1 cellular context compared by ENCODE assay signal in the genomic region with DNA sequence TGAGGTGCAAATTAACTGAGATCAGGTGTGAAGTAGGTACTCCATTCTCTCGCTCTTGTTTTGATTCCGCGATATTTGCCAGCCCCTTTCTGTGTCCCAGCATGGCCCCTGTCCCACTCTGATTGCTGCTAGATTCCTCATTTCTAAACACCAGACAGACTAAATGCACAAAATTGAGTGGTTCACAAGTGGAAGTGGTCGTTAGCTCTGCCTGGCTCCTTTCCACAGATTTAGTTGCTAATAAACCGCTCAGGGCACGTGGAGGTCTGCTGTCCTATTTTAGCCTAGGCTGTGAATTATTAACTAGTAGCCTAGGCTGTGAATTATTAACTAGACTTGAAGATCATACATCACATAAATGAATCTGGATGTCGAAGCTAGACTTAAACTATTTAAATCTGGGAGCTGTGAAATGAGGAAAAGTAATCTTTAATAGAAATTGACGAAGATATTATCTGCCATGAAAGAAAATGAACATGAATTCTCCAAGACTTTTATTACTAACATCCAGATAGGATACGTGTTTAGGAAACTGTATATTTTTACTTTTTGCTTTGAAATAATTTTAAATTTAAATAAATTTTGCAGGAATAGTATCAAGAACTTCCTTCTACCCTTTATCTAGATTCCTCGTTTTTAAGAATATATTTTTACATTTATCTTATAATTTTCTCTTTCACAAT.
TF ChIP-seq lines count a peak whose summit lies in the region.

No MANE protein-coding gene starts in this region.

TF ChIP-seq in HepG2, 621 proteins besides CTCF, POLR2A, EP300 and RAD21 (continued from another document and continues in another):
- TF ChIP-seq, protein P1, sequence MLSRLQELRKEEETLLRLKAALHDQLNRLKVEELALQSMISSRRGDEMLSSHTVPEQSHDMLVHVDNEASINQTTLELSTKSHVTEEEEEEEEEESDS (CRISPR knock-in tag; IDR thresholded peaks at IDR 0.05; ENCODE audit: borderline replicate concordance), result no peak
- TF ChIP-seq HNF4A (CRISPR knock-in tag; IDR thresholded peaks at IDR 0.05) (no peak), ZNF629 (CRISPR knock-in tag; conservative IDR thresholded peaks at IDR 0.05) (no peak), JUND (CRISPR knock-in tag; IDR thresholded peaks at IDR 0.05) (no peak), ZMYM4 (CRISPR knock-in tag; IDR thresholded peaks at IDR 0.05) (peak; percentile 88), ZNF333 (CRISPR knock-in tag; IDR thresholded peaks at IDR 0.05; ENCODE audit: borderline replicate concordance) (no peak), ZNF350 (CRISPR knock-in tag; IDR thresholded peaks at IDR 0.05; ENCODE audit: borderline replicate concordance, low read depth) (no peak), LCORL (IDR thresholded peaks at IDR 0.05) (no peak), LCORL (CRISPR knock-in tag; IDR thresholded peaks at IDR 0.05) (no peak), GTF3A (CRISPR knock-in tag; conservative IDR thresholded peaks at IDR 0.05) (no peak), THYN1 (CRISPR knock-in tag; IDR thresholded peaks at IDR 0.05; ENCODE audit: borderline replicate concordance, low read depth) (no peak), ZNF136 (CRISPR knock-in tag; IDR thresholded peaks at IDR 0.05; ENCODE audit: low read depth) (no peak), ZNF773 (CRISPR knock-in tag; IDR thresholded peaks at IDR 0.05; ENCODE audit: borderline replicate concordance) (no peak), ONECUT2 (CRISPR knock-in tag; IDR thresholded peaks at IDR 0.05) (no peak), MIER2 (CRISPR knock-in tag; IDR thresholded peaks at IDR 0.05) (0 out of 2 replicates have a peak, but pooled peaks have one; percentile 32), ZNF329 (CRISPR knock-in tag; IDR thresholded peaks at IDR 0.05; ENCODE audit: low read depth) (no peak), POLR2AphosphoS2 (IDR thresholded peaks at IDR 0.05; ENCODE audit: low read depth, low read length) (no peak), SIN3A (IDR thresholded peaks at IDR 0.05; ENCODE audit: borderline replicate concordance, low read depth, low read length) (no peak), NPAS2 (CRISPR knock-in tag; IDR thresholded peaks at IDR 0.05; ENCODE audit: borderline replicate concordance) (no peak), ZNF44 (CRISPR knock-in tag; IDR thresholded peaks at IDR 0.05) (0 out of 2 replicates have a peak, but pooled peaks have one; percentile 51), ZNF737 (CRISPR knock-in tag; IDR thresholded peaks at IDR 0.05; ENCODE audit: borderline replicate concordance) (no peak), GABPB1 (CRISPR knock-in tag; IDR thresholded peaks at IDR 0.05) (no peak), ZFP36 (IDR thresholded peaks at IDR 0.05; ENCODE audit: borderline replicate concordance, low read depth, low read length, partially characterized antibody) (no peak), CAMTA2 (CRISPR knock-in tag; IDR thresholded peaks at IDR 0.05; ENCODE audit: borderline replicate concordance) (no peak), NFE2L2 (IDR thresholded peaks at IDR 0.05; ENCODE audit: low read length) (no peak), ZFY (CRISPR knock-in tag; IDR thresholded peaks at IDR 0.05) (no peak), CBX5 (CRISPR knock-in tag; IDR thresholded peaks at IDR 0.05; ENCODE audit: borderline replicate concordance) (no peak), SETDB1 (CRISPR knock-in tag; IDR thresholded peaks at IDR 0.05; ENCODE audit: borderline replicate concordance) (no peak), HOXA9 (CRISPR knock-in tag; IDR thresholded peaks at IDR 0.05; ENCODE audit: borderline replicate concordance) (no peak), ZFYVE20 (CRISPR knock-in tag; IDR thresholded peaks at IDR 0.05; ENCODE audit: borderline replicate concordance, low read depth) (no peak), TCF7L2 (IDR thresholded peaks at IDR 0.05; ENCODE audit: low read depth, low read length) (no peak), ZNF546 (CRISPR knock-in tag; conservative IDR thresholded peaks at IDR 0.05) (no peak), CBX2 (IDR thresholded peaks at IDR 0.05; ENCODE audit: low read depth, low read length) (no peak), CBX2 (CRISPR knock-in tag; IDR thresholded peaks at IDR 0.05; ENCODE audit: low read depth) (no peak), ZKSCAN1 (IDR thresholded peaks at IDR 0.05; ENCODE audit: low read length) (no peak), ZZZ3 (CRISPR knock-in tag; IDR thresholded peaks at IDR 0.05; ENCODE audit: borderline replicate concordance) (no peak), NFIB (CRISPR knock-in tag; IDR thresholded peaks at IDR 0.05; ENCODE audit: borderline replicate concordance) (no peak), ZNF224 (CRISPR knock-in tag; IDR thresholded peaks at IDR 0.05) (no peak), ZNF263 (CRISPR knock-in tag; IDR thresholded peaks at IDR 0.05) (no peak), GLI4 (CRISPR knock-in tag; IDR thresholded peaks at IDR 0.05; ENCODE audit: borderline replicate concordance) (no peak), FIP1L1 (IDR thresholded peaks at IDR 0.05; ENCODE audit: borderline replicate concordance, insufficient read depth, low read depth, low read length) (no peak)
- TF ChIP-seq, protein P2, sequence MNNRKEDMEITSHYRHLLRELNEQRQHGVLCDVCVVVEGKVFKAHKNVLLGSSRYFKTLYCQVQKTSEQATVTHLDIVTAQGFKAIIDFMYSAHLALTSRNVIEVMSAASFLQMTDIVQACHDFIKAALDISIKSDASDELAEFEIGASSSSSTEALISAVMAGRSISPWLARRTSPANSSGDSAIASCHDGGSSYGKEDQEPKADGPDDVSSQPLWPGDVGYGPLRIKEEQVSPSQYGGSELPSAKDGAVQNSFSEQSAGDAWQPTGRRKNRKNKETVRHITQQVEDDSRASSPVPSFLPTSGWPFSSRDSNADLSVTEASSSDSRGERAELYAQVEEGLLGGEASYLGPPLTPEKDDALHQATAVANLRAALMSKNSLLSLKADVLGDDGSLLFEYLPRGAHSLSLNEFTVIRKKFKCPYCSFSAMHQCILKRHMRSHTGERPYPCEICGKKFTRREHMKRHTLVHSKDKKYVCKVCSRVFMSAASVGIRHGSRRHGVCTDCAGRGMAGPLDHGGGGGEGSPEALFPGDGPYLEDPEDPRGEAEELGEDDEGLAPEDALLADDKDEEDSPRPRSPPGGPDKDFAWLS (CRISPR knock-in tag; IDR thresholded peaks at IDR 0.05; ENCODE audit: borderline replicate concordance), result no peak
- TF ChIP-seq, protein P3, sequence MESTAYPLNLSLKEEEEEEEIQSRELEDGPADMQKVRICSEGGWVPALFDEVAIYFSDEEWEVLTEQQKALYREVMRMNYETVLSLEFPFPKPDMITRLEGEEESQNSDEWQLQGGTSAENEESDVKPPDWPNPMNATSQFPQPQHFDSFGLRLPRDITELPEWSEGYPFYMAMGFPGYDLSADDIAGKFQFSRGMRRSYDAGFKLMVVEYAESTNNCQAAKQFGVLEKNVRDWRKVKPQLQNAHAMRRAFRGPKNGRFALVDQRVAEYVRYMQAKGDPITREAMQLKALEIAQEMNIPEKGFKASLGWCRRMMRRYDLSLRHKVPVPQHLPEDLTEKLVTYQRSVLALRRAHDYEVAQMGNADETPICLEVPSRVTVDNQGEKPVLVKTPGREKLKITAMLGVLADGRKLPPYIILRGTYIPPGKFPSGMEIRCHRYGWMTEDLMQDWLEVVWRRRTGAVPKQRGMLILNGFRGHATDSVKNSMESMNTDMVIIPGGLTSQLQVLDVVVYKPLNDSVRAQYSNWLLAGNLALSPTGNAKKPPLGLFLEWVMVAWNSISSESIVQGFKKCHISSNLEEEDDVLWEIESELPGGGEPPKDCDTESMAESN (CRISPR knock-in tag; conservative IDR thresholded peaks at IDR 0.05), result no peak
- TF ChIP-seq, protein P4, sequence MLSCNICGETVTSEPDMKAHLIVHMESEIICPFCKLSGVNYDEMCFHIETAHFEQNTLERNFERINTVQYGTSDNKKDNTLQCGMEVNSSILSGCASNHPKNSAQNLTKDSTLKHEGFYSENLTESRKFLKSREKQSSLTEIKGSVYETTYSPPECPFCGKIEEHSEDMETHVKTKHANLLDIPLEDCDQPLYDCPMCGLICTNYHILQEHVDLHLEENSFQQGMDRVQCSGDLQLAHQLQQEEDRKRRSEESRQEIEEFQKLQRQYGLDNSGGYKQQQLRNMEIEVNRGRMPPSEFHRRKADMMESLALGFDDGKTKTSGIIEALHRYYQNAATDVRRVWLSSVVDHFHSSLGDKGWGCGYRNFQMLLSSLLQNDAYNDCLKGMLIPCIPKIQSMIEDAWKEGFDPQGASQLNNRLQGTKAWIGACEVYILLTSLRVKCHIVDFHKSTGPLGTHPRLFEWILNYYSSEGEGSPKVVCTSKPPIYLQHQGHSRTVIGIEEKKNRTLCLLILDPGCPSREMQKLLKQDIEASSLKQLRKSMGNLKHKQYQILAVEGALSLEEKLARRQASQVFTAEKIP (CRISPR knock-in tag; IDR thresholded peaks at IDR 0.05; ENCODE audit: borderline replicate concordance), result no peak
- TF ChIP-seq, protein P5, sequence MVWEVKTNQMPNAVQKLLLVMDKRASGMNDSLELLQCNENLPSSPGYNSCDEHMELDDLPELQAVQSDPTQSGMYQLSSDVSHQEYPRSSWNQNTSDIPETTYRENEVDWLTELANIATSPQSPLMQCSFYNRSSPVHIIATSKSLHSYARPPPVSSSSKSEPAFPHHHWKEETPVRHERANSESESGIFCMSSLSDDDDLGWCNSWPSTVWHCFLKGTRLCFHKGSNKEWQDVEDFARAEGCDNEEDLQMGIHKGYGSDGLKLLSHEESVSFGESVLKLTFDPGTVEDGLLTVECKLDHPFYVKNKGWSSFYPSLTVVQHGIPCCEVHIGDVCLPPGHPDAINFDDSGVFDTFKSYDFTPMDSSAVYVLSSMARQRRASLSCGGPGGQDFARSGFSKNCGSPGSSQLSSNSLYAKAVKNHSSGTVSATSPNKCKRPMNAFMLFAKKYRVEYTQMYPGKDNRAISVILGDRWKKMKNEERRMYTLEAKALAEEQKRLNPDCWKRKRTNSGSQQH (CRISPR knock-in tag; IDR thresholded peaks at IDR 0.05; ENCODE audit: low read depth), result no peak
- TF ChIP-seq, protein P6, sequence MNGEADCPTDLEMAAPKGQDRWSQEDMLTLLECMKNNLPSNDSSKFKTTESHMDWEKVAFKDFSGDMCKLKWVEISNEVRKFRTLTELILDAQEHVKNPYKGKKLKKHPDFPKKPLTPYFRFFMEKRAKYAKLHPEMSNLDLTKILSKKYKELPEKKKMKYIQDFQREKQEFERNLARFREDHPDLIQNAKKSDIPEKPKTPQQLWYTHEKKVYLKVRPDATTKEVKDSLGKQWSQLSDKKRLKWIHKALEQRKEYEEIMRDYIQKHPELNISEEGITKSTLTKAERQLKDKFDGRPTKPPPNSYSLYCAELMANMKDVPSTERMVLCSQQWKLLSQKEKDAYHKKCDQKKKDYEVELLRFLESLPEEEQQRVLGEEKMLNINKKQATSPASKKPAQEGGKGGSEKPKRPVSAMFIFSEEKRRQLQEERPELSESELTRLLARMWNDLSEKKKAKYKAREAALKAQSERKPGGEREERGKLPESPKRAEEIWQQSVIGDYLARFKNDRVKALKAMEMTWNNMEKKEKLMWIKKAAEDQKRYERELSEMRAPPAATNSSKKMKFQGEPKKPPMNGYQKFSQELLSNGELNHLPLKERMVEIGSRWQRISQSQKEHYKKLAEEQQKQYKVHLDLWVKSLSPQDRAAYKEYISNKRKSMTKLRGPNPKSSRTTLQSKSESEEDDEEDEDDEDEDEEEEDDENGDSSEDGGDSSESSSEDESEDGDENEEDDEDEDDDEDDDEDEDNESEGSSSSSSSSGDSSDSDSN (CRISPR knock-in tag; IDR thresholded peaks at IDR 0.05), result no peak
- TF ChIP-seq, protein P7, sequence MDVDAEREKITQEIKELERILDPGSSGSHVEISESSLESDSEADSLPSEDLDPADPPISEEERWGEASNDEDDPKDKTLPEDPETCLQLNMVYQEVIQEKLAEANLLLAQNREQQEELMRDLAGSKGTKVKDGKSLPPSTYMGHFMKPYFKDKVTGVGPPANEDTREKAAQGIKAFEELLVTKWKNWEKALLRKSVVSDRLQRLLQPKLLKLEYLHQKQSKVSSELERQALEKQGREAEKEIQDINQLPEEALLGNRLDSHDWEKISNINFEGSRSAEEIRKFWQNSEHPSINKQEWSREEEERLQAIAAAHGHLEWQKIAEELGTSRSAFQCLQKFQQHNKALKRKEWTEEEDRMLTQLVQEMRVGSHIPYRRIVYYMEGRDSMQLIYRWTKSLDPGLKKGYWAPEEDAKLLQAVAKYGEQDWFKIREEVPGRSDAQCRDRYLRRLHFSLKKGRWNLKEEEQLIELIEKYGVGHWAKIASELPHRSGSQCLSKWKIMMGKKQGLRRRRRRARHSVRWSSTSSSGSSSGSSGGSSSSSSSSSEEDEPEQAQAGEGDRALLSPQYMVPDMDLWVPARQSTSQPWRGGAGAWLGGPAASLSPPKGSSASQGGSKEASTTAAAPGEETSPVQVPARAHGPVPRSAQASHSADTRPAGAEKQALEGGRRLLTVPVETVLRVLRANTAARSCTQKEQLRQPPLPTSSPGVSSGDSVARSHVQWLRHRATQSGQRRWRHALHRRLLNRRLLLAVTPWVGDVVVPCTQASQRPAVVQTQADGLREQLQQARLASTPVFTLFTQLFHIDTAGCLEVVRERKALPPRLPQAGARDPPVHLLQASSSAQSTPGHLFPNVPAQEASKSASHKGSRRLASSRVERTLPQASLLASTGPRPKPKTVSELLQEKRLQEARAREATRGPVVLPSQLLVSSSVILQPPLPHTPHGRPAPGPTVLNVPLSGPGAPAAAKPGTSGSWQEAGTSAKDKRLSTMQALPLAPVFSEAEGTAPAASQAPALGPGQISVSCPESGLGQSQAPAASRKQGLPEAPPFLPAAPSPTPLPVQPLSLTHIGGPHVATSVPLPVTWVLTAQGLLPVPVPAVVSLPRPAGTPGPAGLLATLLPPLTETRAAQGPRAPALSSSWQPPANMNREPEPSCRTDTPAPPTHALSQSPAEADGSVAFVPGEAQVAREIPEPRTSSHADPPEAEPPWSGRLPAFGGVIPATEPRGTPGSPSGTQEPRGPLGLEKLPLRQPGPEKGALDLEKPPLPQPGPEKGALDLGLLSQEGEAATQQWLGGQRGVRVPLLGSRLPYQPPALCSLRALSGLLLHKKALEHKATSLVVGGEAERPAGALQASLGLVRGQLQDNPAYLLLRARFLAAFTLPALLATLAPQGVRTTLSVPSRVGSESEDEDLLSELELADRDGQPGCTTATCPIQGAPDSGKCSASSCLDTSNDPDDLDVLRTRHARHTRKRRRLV (CRISPR knock-in tag; IDR thresholded peaks at IDR 0.05), result no peak
- TF ChIP-seq, protein P8, sequence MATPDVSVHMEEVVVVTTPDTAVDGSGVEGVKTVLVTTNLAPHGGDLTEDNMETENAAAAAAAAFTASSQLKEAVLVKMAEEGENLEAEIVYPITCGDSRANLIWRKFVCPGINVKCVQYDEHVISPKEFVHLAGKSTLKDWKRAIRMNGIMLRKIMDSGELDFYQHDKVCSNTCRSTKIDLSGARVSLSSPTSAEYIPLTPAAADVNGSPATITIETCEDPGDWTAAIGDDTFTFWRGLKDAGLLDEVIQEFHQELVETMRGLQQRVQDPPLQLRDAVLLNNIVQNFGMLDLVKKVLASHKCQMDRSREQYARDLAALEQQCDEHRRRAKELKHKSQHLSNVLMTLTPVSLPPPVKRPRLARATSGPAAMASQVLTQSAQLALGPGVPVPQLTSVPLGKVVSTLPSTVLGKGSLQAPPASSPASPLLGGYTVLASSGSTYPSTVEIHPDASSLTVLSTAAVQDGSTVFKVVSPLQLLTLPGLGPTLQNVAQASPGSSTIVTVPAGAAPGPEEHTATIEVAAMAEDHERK (CRISPR knock-in tag; IDR thresholded peaks at IDR 0.05; ENCODE audit: low read depth), result no peak
- TF ChIP-seq, protein P9, sequence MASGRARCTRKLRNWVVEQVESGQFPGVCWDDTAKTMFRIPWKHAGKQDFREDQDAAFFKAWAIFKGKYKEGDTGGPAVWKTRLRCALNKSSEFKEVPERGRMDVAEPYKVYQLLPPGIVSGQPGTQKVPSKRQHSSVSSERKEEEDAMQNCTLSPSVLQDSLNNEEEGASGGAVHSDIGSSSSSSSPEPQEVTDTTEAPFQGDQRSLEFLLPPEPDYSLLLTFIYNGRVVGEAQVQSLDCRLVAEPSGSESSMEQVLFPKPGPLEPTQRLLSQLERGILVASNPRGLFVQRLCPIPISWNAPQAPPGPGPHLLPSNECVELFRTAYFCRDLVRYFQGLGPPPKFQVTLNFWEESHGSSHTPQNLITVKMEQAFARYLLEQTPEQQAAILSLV (CRISPR knock-in tag; IDR thresholded peaks at IDR 0.05; ENCODE audit: borderline replicate concordance), result no peak
